18 cellular contexts compared by ENCODE assay signal in genomic region chr10:127303105-127303504, GRCh38.
DNase-seq lines count a peak whose midpoint lies in the region; ATAC-seq and TF ChIP-seq lines count a peak whose summit lies in the region.
"Had no signal": no experiment of that assay in that cellular context is flagged by ENCODE, and none has a peak within 500 bp of the region (broad histone marks: within the 10 kb centered on the region; RNA-seq: fewer than 3 reads in every experiment).

No MANE protein-coding gene starts in this region.

- no peaks in the 10 kb centered on the region for H3K27me3 ChIP-seq in PC-3 (ENCODE audit: low read length)
- H3K27me3 ChIP-seq: MG63 had no signal

- H3K79me2 ChIP-seq in PC-3 (ENCODE audit: low read length) = no peaks in the 10 kb centered on the region

- POLR2A ChIA-PET in PC-3 (lab: Charles Lee; ENCODE audit: unreplicated experiment) = no interaction called here

- no peak overlapping the region for H3K4me2 ChIP-seq in PC-3 (ENCODE audit: low read length)

- BruUV-seq in PC-3 (replicated peaks; lab: Mats Ljungman, UMichigan) = no TSS peak

- H3K27ac Mint-ChIP-seq in progenitor cell of endocrine pancreas = peak overlapping the region; percentile 53
- H3K27ac Mint-ChIP-seq: CD4-positive, CD25-positive, alpha-beta regulatory T cell; H9; T-helper 1 cell treated with Interleukin-12 subunit alpha and Interleukin-12 subunit beta and Interleukin-4 antibody, amounts not matched to agents 30 μg/mL and 1 μg/mL, for 36 hours had no signal

- intact Hi-C loops in PC-3 (cut with micrococcal nuclease) = no loop called here

- H3K9ac ChIP-seq in PC-3 (ENCODE audit: low read length) = no peak overlapping the region

- no peaks in the 10 kb centered on the region for H3K36me3 Mint-ChIP-seq in progenitor cell of endocrine pancreas (ENCODE audit: insufficient read depth)
- H3K36me3 Mint-ChIP-seq: CD4-positive, CD25-positive, alpha-beta regulatory T cell had no signal

- peak; percentile 33; the same call in 1 of the 2 replicates for ATAC-seq in PC-3
- ATAC-seq: GM12878 had no signal

- H3K36me3 ChIP-seq in PC-3 (ENCODE audit: low read depth, low read length) = no peaks in the 10 kb centered on the region
- H3K36me3 ChIP-seq: MG63 had no signal

- no peaks in the 10 kb centered on the region for H3F3A ChIP-seq in PC-3 (ENCODE audit: low read length, unreplicated experiment)

- no peak overlapping the region for H3K27ac ChIP-seq in PC-3 (ENCODE audit: low read length)

- peaks cover 17% of the 10 kb centered on the region for H3K4me1 Mint-ChIP-seq in progenitor cell of endocrine pancreas (ENCODE audit: low read depth)
- H3K4me1 Mint-ChIP-seq: CD4-positive, CD25-positive, alpha-beta regulatory T cell had no signal

- H3K9me3 ChIP-seq in PC-3 (ENCODE audit: low read length) = no peaks in the 10 kb centered on the region
- H3K9me3 ChIP-seq: MG63 had no signal

- no peak for TF ChIP-seq CTCF in PC-3 (conservative IDR thresholded peaks at IDR 0.05; ENCODE audit: low read depth, low read length)
- TF ChIP-seq CTCF in epithelial cell of esophagus (IDR thresholded peaks at IDR 0.05; ENCODE audit: insufficient read depth, low read depth, low read length, missing control alignments) = no peak
- no peak for TF ChIP-seq CTCF in progenitor cell of endocrine pancreas (IDR thresholded peaks at IDR 0.05; ENCODE audit: unreplicated experiment)

- H3K4me3 ChIP-seq in PC-3 (ENCODE audit: low read length) = no peak overlapping the region
- H3K4me3 ChIP-seq in epithelial cell of esophagus (ENCODE audit: low read length) = no peak overlapping the region
- H3K4me3 ChIP-seq: GM12878, MG63 had no signal

- DNase-seq in NCI-H510A treated with DMSO at 0.1 percent for 48 hours (lab: John Stamatoyannopoulos, UW) (peak; percentile 49), NCI-H510A (lab: John Stamatoyannopoulos, UW) (no peak), PC-3 (peak; percentile 26), epithelial cell of esophagus (ENCODE audit: low read depth) (peak; percentile 56), progenitor cell of endocrine pancreas (ENCODE audit: low spot score, unreplicated experiment) (no peak), SKM-1 (lab: John Stamatoyannopoulos, UW; ENCODE audit: unreplicated experiment) (no peak), NCI-H1048 (lab: John Stamatoyannopoulos, UW) (no peak)
- DNase-seq: CD4-positive, CD25-positive, alpha-beta regulatory T cell; DND-41; H9; Kasumi-1; MG63; NCI-H1417 treated with DMSO at 0.1 percent for 48 hours; NCI-H1930; NCI-H446 treated with DMSO at 0.1 percent for 48 hours; Right ventricle myocardium superior had no signal

- CTCF ChIA-PET in PC-3 (lab: Charles Lee) = no interaction called here

- H4K20me1 ChIP-seq in PC-3 (ENCODE audit: low read length) = no peaks in the 10 kb centered on the region

- H3K9me2 ChIP-seq in PC-3 (replicated peaks; ENCODE audit: low read length) = no peaks in the 10 kb centered on the region

- H3K27me3 Mint-ChIP-seq in progenitor cell of endocrine pancreas = no peaks in the 10 kb centered on the region
- H3K27me3 Mint-ChIP-seq: CD4-positive, CD25-positive, alpha-beta regulatory T cell had no signal

- H3K4me1 ChIP-seq in PC-3 (ENCODE audit: insufficient read depth, low read length) = no peaks in the 10 kb centered on the region

- no peak overlapping the region for H2AFZ ChIP-seq in PC-3 (ENCODE audit: low read length)

- no peak overlapping the region for H3K4me3 Mint-ChIP-seq in progenitor cell of endocrine pancreas (ENCODE audit: low read depth)
- H3K4me3 Mint-ChIP-seq: CD4-positive, CD25-positive, alpha-beta regulatory T cell; H9; T-helper 1 cell treated with Interleukin-12 subunit alpha and Interleukin-12 subunit beta and Interleukin-4 antibody, amounts not matched to agents 30 μg/mL and 1 μg/mL, for 36 hours had no signal

- no peaks in the 10 kb centered on the region for H3K9me3 Mint-ChIP-seq in progenitor cell of endocrine pancreas (ENCODE audit: low read depth)
- H3K9me3 Mint-ChIP-seq: H9; T-helper 1 cell treated with Interleukin-12 subunit alpha and Interleukin-12 subunit beta and Interleukin-4 antibody, amounts not matched to agents 30 μg/mL and 1 μg/mL, for 36 hours had no signal

Comparison
In these comparisons a context has a peak if more than half of its experiments do, and no peak if none do; other contexts are left out.
1. DNase-seq: peak in NCI-H510A treated with DMSO at 0.1 percent for 48 hours (single experiment), PC-3 (single experiment) and epithelial cell of esophagus (single experiment); none in NCI-H510A (single experiment), progenitor cell of endocrine pancreas (single experiment), SKM-1 (single experiment) and NCI-H1048 (single experiment).